In the genomic region with DNA sequence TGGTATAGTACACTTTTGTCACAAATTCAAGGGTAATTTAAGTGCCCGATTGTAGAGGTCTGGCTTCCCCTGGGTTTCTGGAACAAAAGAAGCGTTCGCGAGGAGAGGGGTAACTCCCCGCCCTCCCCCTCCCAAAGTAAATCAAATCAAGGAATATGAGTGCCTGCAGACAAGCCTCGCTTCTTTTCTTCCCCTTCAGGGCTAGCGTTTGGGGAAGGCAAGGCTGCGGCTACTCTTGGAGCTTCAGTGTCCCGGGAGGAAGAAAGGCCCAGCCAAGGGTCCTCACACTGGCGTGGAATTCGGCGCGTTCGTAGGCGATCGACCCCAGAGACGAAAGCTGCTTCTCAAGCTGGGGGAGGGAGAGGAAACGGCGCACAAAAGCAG, we compare ENCODE assay signal across 8 cellular contexts. TPM values are rescaled to one million over a fixed set of nuclear protein-coding genes. Genes with fewer than 3 reads are reported as not detected.
DNase-seq lines count a peak whose midpoint lies in the region; ATAC-seq, FAIRE-seq and TF ChIP-seq lines count a peak whose summit lies in the region.

No MANE protein-coding gene starts in this region.

- peaks cover 4% of the 10 kb centered on the region for H3K36me3 Mint-ChIP-seq in CD4-positive, CD25-positive, alpha-beta regulatory T cell
- peaks cover 10% of the 10 kb centered on the region for H3K36me3 Mint-ChIP-seq in neural crest cell (ENCODE audit: low read depth)

- TF ChIP-seq CTCF in OCI-LY7 (conservative IDR thresholded peaks at IDR 0.05; ENCODE audit: low read length) (no peak), endothelial cell of umbilical vein (IDR thresholded peaks at IDR 0.05; ENCODE audit: extremely low read depth in 1 of 2, insufficient read depth in 1 of 2, low read depth in 1 of 2, low read length in 2 of 2) (no peak), neural crest cell (conservative IDR thresholded peaks at IDR 0.05) (no peak)

- peak overlapping the region; percentile 98 to 100 (median 99) for H3K4me3 Mint-ChIP-seq in CD4-positive, CD25-positive, alpha-beta regulatory T cell
- H3K4me3 Mint-ChIP-seq in neural crest cell = peak overlapping the region; percentile 99

- dilution Hi-C loops in endothelial cell of umbilical vein (cut with MboI; ENCODE audit: extremely low pct_ligation_motif_present, low sequenced_read_pairs) = no loop called here

- no peaks in the 10 kb centered on the region for H3K9me2 ChIP-seq in OCI-LY7 (ENCODE audit: insufficient read depth, low read length)

- no peak for FAIRE-seq in endothelial cell of umbilical vein (lab: Jason Lieb, UNC)

- H3K4me2 ChIP-seq in OCI-LY7 (ENCODE audit: low read length) = peak overlapping the region; percentile 93
- H3K4me2 ChIP-seq in endothelial cell of umbilical vein (ENCODE audit: insufficient read depth, low read length) = peak overlapping the region; percentile 100

- H2AFZ ChIP-seq in OCI-LY7 (ENCODE audit: low read length) (peak overlapping the region; percentile 23; the same call in 1 of the 2 replicates), endothelial cell of umbilical vein (ENCODE audit: low read depth, low read length) (peak overlapping the region; percentile 93)

- no peaks in the 10 kb centered on the region for H3K36me3 ChIP-seq in CD4-positive, CD25-positive, alpha-beta regulatory T cell (ENCODE audit: control insufficient read depth, insufficient read depth, low read length)
- H3K36me3 ChIP-seq in OCI-LY7 (ENCODE audit: insufficient read depth, low read length) (peaks cover 64% of the 10 kb centered on the region), endothelial cell of umbilical vein (ENCODE audit: control insufficient read depth in 2 of 2, extremely low read depth in 1 of 2, insufficient read depth in 2 of 2, low read length in 2 of 2) (no peaks in the 10 kb centered on the region)

- peak overlapping the region; percentile 97 to 99 (median 98) for H3K27ac Mint-ChIP-seq in CD4-positive, CD25-positive, alpha-beta regulatory T cell
- peak overlapping the region; percentile 100 for H3K27ac Mint-ChIP-seq in neural crest cell (ENCODE audit: unreplicated experiment)

- DNase-seq in CD4-positive, CD25-positive, alpha-beta regulatory T cell = no peak
- DNase-seq in OCI-LY7 (ENCODE audit: low spot score) (no peak), endothelial cell of umbilical vein (ENCODE audit: low read depth, low spot score) (no peak), neural crest cell (ENCODE audit: low read depth, low spot score) (no peak), ecto neural progenitor cell (ENCODE audit: low spot score) (no peak), NCI-H2227 (lab: John Stamatoyannopoulos, UW; ENCODE audit: unreplicated experiment) (no peak), NCI-H1092 (lab: John Stamatoyannopoulos, UW) (no peak)

- peaks cover 4 to 54% (median 34%) of the 10 kb centered on the region in 4 donors for H3K4me1 Mint-ChIP-seq in CD4-positive, CD25-positive, alpha-beta regulatory T cell
- peaks cover 33% of the 10 kb centered on the region for H3K4me1 Mint-ChIP-seq in neural crest cell

- no peaks in the 10 kb centered on the region for H3K27me3 ChIP-seq in CD4-positive, CD25-positive, alpha-beta regulatory T cell (ENCODE audit: control insufficient read depth, insufficient read depth, low read length)
- no peaks in the 10 kb centered on the region for H3K27me3 ChIP-seq in endothelial cell of umbilical vein (ENCODE audit: control insufficient read depth in 2 of 2, insufficient read depth in 2 of 2, low read length in 2 of 2)

- no peaks in the 10 kb centered on the region for H3K9me3 ChIP-seq in CD4-positive, CD25-positive, alpha-beta regulatory T cell (ENCODE audit: control insufficient read depth in 2 of 2, low read length in 2 of 2)
- H3K9me3 ChIP-seq in OCI-LY7 (ENCODE audit: low read length) = no peaks in the 10 kb centered on the region
- no peaks in the 10 kb centered on the region for H3K9me3 ChIP-seq in endothelial cell of umbilical vein (replicated peaks; ENCODE audit: control insufficient read depth, insufficient read depth, low read length)

- H3K4me3 ChIP-seq in CD4-positive, CD25-positive, alpha-beta regulatory T cell (ENCODE audit: low read depth, low read length) = peak overlapping the region; percentile 91
- H3K4me3 ChIP-seq in OCI-LY7 (ENCODE audit: low read depth, low read length, poor library complexity, severe bottlenecking) (peak overlapping the region; percentile 77), endothelial cell of umbilical vein (replicated peaks in 1 of 3; ENCODE audit: insufficient read depth in 1 of 3, low read depth in 1 of 3, low read length in 3 of 3) (peak overlapping the region; percentile 60 to 99 (median 97))

- CTCF ChIA-PET in OCI-LY7 (lab: Charles Lee; ENCODE audit: unreplicated experiment) = interaction anchor here (0.6 kb wide), 1 partner anchor 24 kb away, joined by 5 read pairs; no protein-coding TSS in a partner anchor
- CTCF ChIA-PET in endothelial cell of umbilical vein (lab: Charles Lee) = interaction anchor here (0.8 to 5.4 kb wide), 6 partner anchors 9 to 91 kb away, joined by 4 to 63 read pairs (median 6); no protein-coding TSS in a partner anchor

- BruUV-seq in OCI-LY7 (replicated peaks; lab: Mats Ljungman, UMichigan) (TSS peak; percentile 78), endothelial cell of umbilical vein (replicated peaks; lab: Mats Ljungman, UMichigan) (TSS peak; percentile 80)

- H3K79me2 ChIP-seq in OCI-LY7 (ENCODE audit: insufficient read depth, low read depth, low read length) (peaks cover 62% of the 10 kb centered on the region), endothelial cell of umbilical vein (ENCODE audit: control insufficient read depth, insufficient read depth, low read length) (peaks cover 59% of the 10 kb centered on the region)

- POLR2A ChIA-PET in OCI-LY7 (lab: Charles Lee) = interaction anchor here (0.7 to 5.6 kb wide), 6 partner anchors 10 to 1958 kb away, joined by 3 to 64 read pairs (median 3); no protein-coding TSS in a partner anchor
- POLR2A ChIA-PET in endothelial cell of umbilical vein (lab: Charles Lee) = interaction anchor here (0.7 to 1.7 kb wide), 4 partner anchors 10 to 129 kb away, joined by 3 to 9 read pairs (median 4); a partner anchor contains a TSS

- no peaks in the 10 kb centered on the region for H3K9me3 Mint-ChIP-seq in CD4-positive, CD25-positive, alpha-beta regulatory T cell
- no peaks in the 10 kb centered on the region for H3K9me3 Mint-ChIP-seq in neural crest cell

- peak overlapping the region; percentile 95 for H3K27ac ChIP-seq in CD4-positive, CD25-positive, alpha-beta regulatory T cell (ENCODE audit: insufficient read depth, low read length, poor library complexity, severe bottlenecking)
- peak overlapping the region; percentile 99 for H3K27ac ChIP-seq in OCI-LY7 (ENCODE audit: low read depth, low read length, poor library complexity, severe bottlenecking)
- peak overlapping the region; percentile 85 for H3K27ac ChIP-seq in endothelial cell of umbilical vein (ENCODE audit: insufficient read depth, low read depth, low read length)

- H4K20me1 ChIP-seq in OCI-LY7 (ENCODE audit: insufficient read depth, low read length) (peaks cover 13% of the 10 kb centered on the region; the same call in 1 of the 2 replicates), endothelial cell of umbilical vein (replicated peaks; ENCODE audit: control insufficient read depth, extremely low read depth, insufficient read depth, low read length) (no peaks in the 10 kb centered on the region)

- intact Hi-C loops in OCI-LY7 (cut with micrococcal nuclease; ENCODE audit: unreplicated experiment) = loop anchor here (5.0 to 10.0 kb wide), 3 partner anchors 253 to 1090 kb away; no protein-coding TSS in a partner anchor
- intact Hi-C loops in endothelial cell of umbilical vein (cut with micrococcal nuclease) = loop anchor here (1.0 to 5.0 kb wide), 4 partner anchors 12 to 388 kb away; a partner anchor contains a TSS

- H3K9me1 ChIP-seq in endothelial cell of umbilical vein (replicated peaks; ENCODE audit: control insufficient read depth, extremely low read depth, insufficient read depth, low read length) = no peaks in the 10 kb centered on the region

- peaks cover 47% of the 10 kb centered on the region for H3K4me1 ChIP-seq in CD4-positive, CD25-positive, alpha-beta regulatory T cell (ENCODE audit: control insufficient read depth, insufficient read depth, low read length, poor library complexity, severe bottlenecking)
- H3K4me1 ChIP-seq in OCI-LY7 (ENCODE audit: insufficient read depth, low read length, poor library complexity, severe bottlenecking) (peaks cover 23% of the 10 kb centered on the region), endothelial cell of umbilical vein (ENCODE audit: control insufficient read depth, extremely low read depth, insufficient read depth, low read length) (peaks cover 16% of the 10 kb centered on the region)

- no peak for TF ChIP-seq POLR2A in endothelial cell of umbilical vein (IDR thresholded peaks at IDR 0.05; ENCODE audit: low read depth, low read length)

- H3K27me3 Mint-ChIP-seq in CD4-positive, CD25-positive, alpha-beta regulatory T cell = peaks cover 15% of the 10 kb centered on the region
- peaks cover 7% of the 10 kb centered on the region for H3K27me3 Mint-ChIP-seq in neural crest cell (ENCODE audit: low read depth)

- ATAC-seq in CD4-positive, CD25-positive, alpha-beta regulatory T cell (ENCODE audit: low read depth in 2 of 2) = no peak
- no peak for ATAC-seq in GM18511 (IDR thresholded peaks at IDR 0.05; ENCODE audit: unreplicated experiment)

- peak overlapping the region; percentile 94 for H3K9ac ChIP-seq in endothelial cell of umbilical vein (replicated peaks; ENCODE audit: extremely low read depth, insufficient read depth, low read length)

TF ChIP-seq in endothelial cell of umbilical vein, 7 proteins besides CTCF, POLR2A, EP300 and RAD21 (continues in another document):
- TF ChIP-seq, protein P1, sequence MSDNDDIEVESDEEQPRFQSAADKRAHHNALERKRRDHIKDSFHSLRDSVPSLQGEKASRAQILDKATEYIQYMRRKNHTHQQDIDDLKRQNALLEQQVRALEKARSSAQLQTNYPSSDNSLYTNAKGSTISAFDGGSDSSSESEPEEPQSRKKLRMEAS (IDR thresholded peaks at IDR 0.05; ENCODE audit: insufficient read depth, insufficient read length) = no peak
- no peak for TF ChIP-seq POLR2AphosphoS5 (IDR thresholded peaks at IDR 0.05; ENCODE audit: insufficient read depth, low read depth, low read length)

RNA-seq across cellular contexts. Expression of a gene that starts 0.4 kb away (rescaled TPM):
- total RNA-seq in CD4-positive, CD25-positive, alpha-beta regulatory T cell = 105 TPM
- polyA plus RNA-seq in CD4-positive, CD25-positive, alpha-beta regulatory T cell = 10 to 100 TPM; 40.3 to 65.7 (median 58.2) TPM
- 377 and 402 TPM in 2 replicates for total RNA-seq in OCI-LY7 (2014; rRNA removed; shearing (Covaris generic))
- total RNA-seq in OCI-LY7 (2022) = 389 and 436 TPM in 2 replicates
- 139 and 150 TPM in 2 replicates for total RNA-seq in endothelial cell of umbilical vein
- 19.5 and 27.8 TPM in 2 replicates for polyA plus RNA-seq in endothelial cell of umbilical vein
- polyA plus RNA-seq in endothelial cell of umbilical vein (2011; cell fraction: cytosol; rRNA removed) = 40.8 and 43.5 TPM in 2 replicates
- 44.9 and 71.1 TPM in 2 replicates for polyA plus RNA-seq in endothelial cell of umbilical vein (2011; cell fraction: nucleus; rRNA removed)
- polyA plus RNA-seq in endothelial cell of umbilical vein (2012) = 40.5 and 82.5 TPM in 2 replicates
- polyA minus RNA-seq in endothelial cell of umbilical vein = 28.6 and 31.0 TPM in 2 replicates
- polyA minus RNA-seq in endothelial cell of umbilical vein (2011; cell fraction: cytosol; rRNA and poly(A)+ RNA removed) = 121 TPM
- 54.9 and 69.5 TPM in 2 replicates for polyA minus RNA-seq in endothelial cell of umbilical vein (2011; cell fraction: nucleus; rRNA and poly(A)+ RNA removed)
- 295 and 305 TPM in 2 replicates for total RNA-seq in neural crest cell
